6 cellular contexts compared by ENCODE assay signal in genomic region chr14:103521438-103521961, GRCh38. TPM values are rescaled to one million over a fixed set of nuclear protein-coding genes. Genes with fewer than 3 reads are reported as not detected.
DNase-seq lines count a peak whose midpoint lies in the region; ATAC-seq and TF ChIP-seq lines count a peak whose summit lies in the region.

No MANE protein-coding gene starts in this region.

- TF ChIP-seq CTCF in astrocyte of the spinal cord (IDR thresholded peaks at IDR 0.05; ENCODE audit: low read depth, low read length) (no peak), glutamatergic neuron (IDR thresholded peaks at IDR 0.05; ENCODE audit: partially characterized antibody, unreplicated experiment) (no peak)

- H3K4me3 Mint-ChIP-seq in naive thymus-derived CD8-positive, alpha-beta T cell: peak overlapping the region in 4 of 10 donors; percentile 57 to 76 (median 62)
- no peak overlapping the region for H3K4me3 Mint-ChIP-seq in glutamatergic neuron (ENCODE audit: unreplicated experiment)

- peaks cover 6 to 18% (median 10%) of the 10 kb centered on the region in 4 donors for H3K4me1 Mint-ChIP-seq in naive thymus-derived CD8-positive, alpha-beta T cell
- peaks cover 20% of the 10 kb centered on the region for H3K4me1 Mint-ChIP-seq in glutamatergic neuron (ENCODE audit: low read depth, unreplicated experiment)

- no peaks in the 10 kb centered on the region for H3K9me3 Mint-ChIP-seq in naive thymus-derived CD8-positive, alpha-beta T cell
- peaks cover 21% of the 10 kb centered on the region for H3K9me3 Mint-ChIP-seq in glutamatergic neuron (ENCODE audit: unreplicated experiment)

- H3K27me3 Mint-ChIP-seq in naive thymus-derived CD8-positive, alpha-beta T cell: peaks cover 0 to 8% (median 1%) of the 10 kb centered on the region in 5 donors
- H3K27me3 Mint-ChIP-seq in glutamatergic neuron (ENCODE audit: unreplicated experiment): peaks cover 24% of the 10 kb centered on the region

- in situ Hi-C loops in HAP-1 (cut with MboI; ENCODE audit: low sequenced_read_pairs) (no loop called here), astrocyte of the spinal cord (cut with HindIII; ENCODE audit: low sequenced_read_pairs) (no loop called here)

- no peaks in the 10 kb centered on the region for H3K36me3 Mint-ChIP-seq in naive thymus-derived CD8-positive, alpha-beta T cell
- H3K36me3 Mint-ChIP-seq in glutamatergic neuron (ENCODE audit: unreplicated experiment): no peaks in the 10 kb centered on the region

- H3K27me3 ChIP-seq in HAP-1 (ENCODE audit: low read depth): no peaks in the 10 kb centered on the region

- H3K4me3 ChIP-seq in HAP-1 (peak overlapping the region; percentile 75), astrocyte of the spinal cord (ENCODE audit: low read depth, low read length) (peak overlapping the region; percentile 22)

- peaks cover 3% of the 10 kb centered on the region; the same call in 1 of the 2 replicates for H3K4me1 ChIP-seq in HAP-1

- no peaks in the 10 kb centered on the region for H3K9me3 ChIP-seq in HAP-1

- no peak overlapping the region for H3K27ac Mint-ChIP-seq in naive thymus-derived CD8-positive, alpha-beta T cell
- H3K27ac Mint-ChIP-seq in glutamatergic neuron (ENCODE audit: unreplicated experiment): no peak overlapping the region

- POLR2A ChIA-PET in naive thymus-derived CD8-positive, alpha-beta T cell (lab: Charles Lee): interaction anchor here (0.9 to 2.8 kb wide), 2 partner anchors 9 to 41 kb away, joined by 3 to 9 read pairs; partner anchors contain the start of genes BAG5 and COA8

- DNase-seq in HAP-1 (ENCODE audit: low spot score in 2 of 2) (no peak), astrocyte of the spinal cord (ENCODE audit: low read depth, low spot score) (no peak), glutamatergic neuron (no peak), NCI-H1930 (lab: John Stamatoyannopoulos, UW) (no peak), SKM-1 (lab: John Stamatoyannopoulos, UW; ENCODE audit: unreplicated experiment) (no peak)
- peak in 2 of 10 donors; percentile 15 to 63 for DNase-seq in naive thymus-derived CD8-positive, alpha-beta T cell

- peaks cover 29% of the 10 kb centered on the region for H3K36me3 ChIP-seq in HAP-1 (replicated peaks)

- peak; percentile 26 to 31 for ATAC-seq in naive thymus-derived CD8-positive, alpha-beta T cell

RNA-seq across cellular contexts. Expression of gene CKB, which starts 1.1 kb away (rescaled TPM):
- under 1 TPM in 1 of 2 experiments, not detected in 1; 0.69 TPM for total RNA-seq in naive thymus-derived CD8-positive, alpha-beta T cell
- 1 to 10 TPM in 1 of 3 donors, not detected in 2; 1.8 TPM for polyA plus RNA-seq in naive thymus-derived CD8-positive, alpha-beta T cell
- total RNA-seq in glutamatergic neuron (ENCODE audit: unreplicated experiment): 2,561 TPM

RNA-seq across cellular contexts. Expression of gene TRMT61A, which starts 7.5 kb away (rescaled TPM):
- total RNA-seq in naive thymus-derived CD8-positive, alpha-beta T cell: 10 to 100 TPM; 15.3 to 16.7 TPM
- 10 to 100 TPM in 1 of 3 donors, 1 to 10 TPM in 2; 6.7 to 11.2 (median 7.0) TPM for polyA plus RNA-seq in naive thymus-derived CD8-positive, alpha-beta T cell
- 7.8 TPM for total RNA-seq in glutamatergic neuron (ENCODE audit: unreplicated experiment)

RNA-seq across cellular contexts. Expression of gene BAG5, which starts 41.0 kb away (rescaled TPM):
- 10 to 100 TPM; 41.1 to 46.9 TPM for total RNA-seq in naive thymus-derived CD8-positive, alpha-beta T cell
- 10 to 100 TPM; 39.0 to 48.5 (median 47.5) TPM for polyA plus RNA-seq in naive thymus-derived CD8-positive, alpha-beta T cell
- 34.4 TPM for total RNA-seq in glutamatergic neuron (ENCODE audit: unreplicated experiment)

RNA-seq across cellular contexts. Expression of gene COA8, which starts 41.3 kb away (rescaled TPM):
- total RNA-seq in naive thymus-derived CD8-positive, alpha-beta T cell: 10 to 100 TPM; 27.4 to 29.1 TPM
- polyA plus RNA-seq in naive thymus-derived CD8-positive, alpha-beta T cell: 10 to 100 TPM; 47.3 to 72.0 (median 48.2) TPM
- 54.9 TPM for total RNA-seq in glutamatergic neuron (ENCODE audit: unreplicated experiment)

Comparison
In these comparisons a context has a peak if more than half of its experiments do, and no peak if none do; other contexts are left out.
1. RNA of gene CKB, which starts 1.1 kb away (total RNA-seq): 2,561 TPM in glutamatergic neuron (single experiment); 0.69 TPM in naive thymus-derived CD8-positive, alpha-beta T cell; every median in the first group is over 1,000 times any median in the second.